In genomic region chr2:4693266-4693665, GRCh38 we compare ENCODE assay signal across 23 cellular contexts.
DNase-seq lines count a peak whose midpoint lies in the region; ATAC-seq, FAIRE-seq and TF ChIP-seq lines count a peak whose summit lies in the region.
"Had no signal": no experiment of that assay in that cellular context is flagged by ENCODE, and none has a peak within 500 bp of the region (broad histone marks: within the 10 kb centered on the region; RNA-seq: fewer than 3 reads in every experiment).

No MANE protein-coding gene starts in this region.

- no peak overlapping the region for H3K4me3 Mint-ChIP-seq in H9
- H3K4me3 Mint-ChIP-seq: activated CD8-positive, alpha-beta memory T cell treated with anti-CD3 and anti-CD28 coated beads, Interleukin-2, amount 10 ng/mL, durations not matched to agents 7 days and 5 days; activated naive CD8-positive, alpha-beta T cell treated with anti-CD3 and anti-CD28 coated beads for 36 hours; activated T-helper 17 cell treated with anti-CD3 and anti-CD28 coated beads, Interleukin-2, amount 50 U/mL, for 72 hours; stimulated activated memory B cell treated with anti-CD40 and anti-IgM and Interleukin-4, amounts not matched to agents 10 μg/mL and 1 μg/mL and 100 μg/mL, for 72 hours had no signal

- TF ChIP-seq EP300 in HepG2 (IDR thresholded peaks at IDR 0.05; ENCODE audit: low read depth in 2 of 2, low read length in 2 of 2) = no peak
- no peak for TF ChIP-seq EP300 in HepG2 (CRISPR knock-in tag; IDR thresholded peaks at IDR 0.05; ENCODE audit: borderline replicate concordance)

- H3K4me1 ChIP-seq in HepG2 (ENCODE audit: insufficient read depth, low read length) (no peaks in the 10 kb centered on the region), right lobe of liver (no peaks in the 10 kb centered on the region), aorta (ENCODE audit: control insufficient read depth in 1 of 2, insufficient read depth in 2 of 2, low read length in 2 of 2) (no peaks in the 10 kb centered on the region), H9 (ENCODE audit: insufficient read depth, low read length) (no peaks in the 10 kb centered on the region; the same call in 1 of the 2 replicates)
- H3K4me1 ChIP-seq: A549, lower lobe of right lung, sigmoid colon had no signal

- H2BK5ac ChIP-seq in H9 (ENCODE audit: insufficient read length, low read length) = no peak overlapping the region

- no peaks in the 10 kb centered on the region for H4K20me1 ChIP-seq in HepG2 (ENCODE audit: insufficient read depth, low read length)
- H4K20me1 ChIP-seq in H9 (ENCODE audit: control insufficient read depth, insufficient read depth, insufficient read length) = no peaks in the 10 kb centered on the region

- DNase-seq in HepG2 (ENCODE audit: low spot score) (no peak), right lobe of liver (no peak), UCSD-AML1 (lab: John Stamatoyannopoulos, UW; ENCODE audit: unreplicated experiment) (peak; percentile 30), left kidney (ENCODE audit: low read depth, low spot score) (peak; percentile 18), aorta (peak in 1 of 2 donors; percentile 48), erythroblast (lab: John Stamatoyannopoulos, UW) (no peak), H9 (no peak)
- DNase-seq: activated CD4-positive, alpha-beta T cell treated with anti-CD3 and anti-CD28 coated beads for 4 hours; activated CD8-positive, alpha-beta memory T cell treated with anti-CD3 and anti-CD28 coated beads, Interleukin-2, amount 10 ng/mL, durations not matched to agents 7 days and 5 days; activated naive CD8-positive, alpha-beta T cell treated with anti-CD3 and anti-CD28 coated beads for 36 hours; body of pancreas; glutamatergic neuron; lower lobe of right lung; NCI-H1417; NCI-H524 treated with DMSO at 0.1 percent for 48 hours; sigmoid colon had no signal

- no peaks in the 10 kb centered on the region for H3K23me2 ChIP-seq in H9 (ENCODE audit: insufficient read length, low read depth, low read length, poor library complexity, severe bottlenecking)

- H2BK120ac ChIP-seq in H9 (ENCODE audit: low read depth, low read length, poor library complexity, severe bottlenecking) = no peak overlapping the region

- H3K27me3 Mint-ChIP-seq in H9 (ENCODE audit: low read depth) = no peaks in the 10 kb centered on the region
- H3K27me3 Mint-ChIP-seq: activated CD8-positive, alpha-beta memory T cell treated with anti-CD3 and anti-CD28 coated beads, Interleukin-2, amount 10 ng/mL, durations not matched to agents 7 days and 5 days; activated naive CD8-positive, alpha-beta T cell treated with anti-CD3 and anti-CD28 coated beads for 36 hours; activated T-helper 17 cell treated with anti-CD3 and anti-CD28 coated beads, Interleukin-2, amount 50 U/mL, for 72 hours; stimulated activated memory B cell treated with anti-CD40 and anti-IgM and Interleukin-4, amounts not matched to agents 10 μg/mL and 1 μg/mL and 100 μg/mL, for 72 hours had no signal

- H3K4me3 ChIP-seq in HepG2 (replicated peaks in 1 of 3; ENCODE audit: insufficient read depth in 1 of 3, low read depth in 2 of 3, low read length in 3 of 3) = no peak overlapping the region
- no peak overlapping the region for H3K4me3 ChIP-seq in right lobe of liver
- H3K4me3 ChIP-seq in aorta (ENCODE audit: low read length in 2 of 2) = no peak overlapping the region
- H3K4me3 ChIP-seq: A549, body of pancreas, coronary artery, lower lobe of right lung, sigmoid colon, thoracic aorta had no signal

- H4K8ac ChIP-seq in H9 (replicated peaks; ENCODE audit: insufficient read length, low read depth, low read length) = no peak overlapping the region

- TF ChIP-seq POLR2A in HepG2 (IDR thresholded peaks at IDR 0.05; ENCODE audit: insufficient read depth in 1 of 2, low read depth in 2 of 2, low read length in 2 of 2) (no peak), right lobe of liver (IDR thresholded peaks at IDR 0.05) (no peak), erythroblast (IDR thresholded peaks at IDR 0.05; ENCODE audit: low read length) (no peak)

- peaks cover 0 to 14% (median 6%) of the 10 kb centered on the region in 3 experiments; a peak in 4 of 7 replicates for H3K36me3 Mint-ChIP-seq in H9 (ENCODE audit: insufficient read depth in 1 of 3, low read depth in 3 of 3)
- H3K36me3 Mint-ChIP-seq: activated CD8-positive, alpha-beta memory T cell treated with anti-CD3 and anti-CD28 coated beads, Interleukin-2, amount 10 ng/mL, durations not matched to agents 7 days and 5 days; activated naive CD8-positive, alpha-beta T cell treated with anti-CD3 and anti-CD28 coated beads for 36 hours; stimulated activated memory B cell treated with anti-CD40 and anti-IgM and Interleukin-4, amounts not matched to agents 10 μg/mL and 1 μg/mL and 100 μg/mL, for 72 hours had no signal

- peaks cover 59% of the 10 kb centered on the region for H3K9me3 ChIP-seq in HepG2 (ENCODE audit: low read length)
- no peaks in the 10 kb centered on the region for H3K9me3 ChIP-seq in right lobe of liver
- peaks cover 2% of the 10 kb centered on the region for H3K9me3 ChIP-seq in aorta (ENCODE audit: control insufficient read depth, low read length)
- no peaks in the 10 kb centered on the region for H3K9me3 ChIP-seq in H9 (ENCODE audit: control insufficient read depth, low read depth, low read length)
- H3K9me3 ChIP-seq: body of pancreas, lower lobe of right lung, thoracic aorta had no signal

- no peak for ATAC-seq in HepG2
- ATAC-seq in right lobe of liver = no peak
- peak; percentile 44 for ATAC-seq in aorta (ENCODE audit: low FRiP score)
- ATAC-seq in HG02885 (IDR thresholded peaks at IDR 0.05; ENCODE audit: poor library complexity, unreplicated experiment) = no peak
- ATAC-seq: A549; activated CD8-positive, alpha-beta memory T cell treated with anti-CD3 and anti-CD28 coated beads, Interleukin-2, amount 10 ng/mL, durations not matched to agents 7 days and 5 days; activated T-helper 17 cell treated with anti-CD3 and anti-CD28 coated beads, Interleukin-2, amount 50 U/mL, for 72 hours; body of pancreas; lower lobe of right lung; stimulated activated memory B cell treated with anti-CD40 and anti-IgM and Interleukin-4, amounts not matched to agents 10 μg/mL and 1 μg/mL and 100 μg/mL, for 72 hours had no signal

- no peak overlapping the region for H3K56ac ChIP-seq in H9 (ENCODE audit: insufficient read length, low read depth, low read length)

- peaks cover 11 to 13% of the 10 kb centered on the region in 2 experiments for H3K4me1 Mint-ChIP-seq in H9
- H3K4me1 Mint-ChIP-seq: activated CD8-positive, alpha-beta memory T cell treated with anti-CD3 and anti-CD28 coated beads, Interleukin-2, amount 10 ng/mL, durations not matched to agents 7 days and 5 days; activated naive CD8-positive, alpha-beta T cell treated with anti-CD3 and anti-CD28 coated beads for 36 hours; activated T-helper 17 cell treated with anti-CD3 and anti-CD28 coated beads, Interleukin-2, amount 50 U/mL, for 72 hours; stimulated activated memory B cell treated with anti-CD40 and anti-IgM and Interleukin-4, amounts not matched to agents 10 μg/mL and 1 μg/mL and 100 μg/mL, for 72 hours had no signal

- H3K14ac ChIP-seq in H9 (ENCODE audit: insufficient read depth, low read length) = no peak overlapping the region

- H3K27ac ChIP-seq in HepG2 (ENCODE audit: extremely low read length, insufficient read depth, low read length) (no peak overlapping the region), right lobe of liver (no peak overlapping the region), aorta (ENCODE audit: low read depth in 1 of 2, low read length in 2 of 2) (no peak overlapping the region), H9 (ENCODE audit: insufficient read length, low read depth, low read length) (no peak overlapping the region)
- H3K27ac ChIP-seq: A549, body of pancreas, coronary artery, lower lobe of right lung, sigmoid colon, thoracic aorta had no signal

- no peak for FAIRE-seq in HepG2 (lab: Jason Lieb, UNC)
- FAIRE-seq: TTC549 had no signal

- peak overlapping the region in 1 of 3 experiments; percentile 20; a peak in 1 of 7 replicates for H3K27ac Mint-ChIP-seq in H9
- H3K27ac Mint-ChIP-seq: activated CD8-positive, alpha-beta memory T cell treated with anti-CD3 and anti-CD28 coated beads, Interleukin-2, amount 10 ng/mL, durations not matched to agents 7 days and 5 days; activated naive CD8-positive, alpha-beta T cell treated with anti-CD3 and anti-CD28 coated beads for 36 hours; activated T-helper 17 cell treated with anti-CD3 and anti-CD28 coated beads, Interleukin-2, amount 50 U/mL, for 72 hours; stimulated activated memory B cell treated with anti-CD40 and anti-IgM and Interleukin-4, amounts not matched to agents 10 μg/mL and 1 μg/mL and 100 μg/mL, for 72 hours had no signal

- intact Hi-C loops in HepG2 (cut with micrococcal nuclease; ENCODE audit: unreplicated experiment) (no loop called here), right lobe of liver (cut with DNase I) (no loop called here), aorta (cut with DNase I) (no loop called here)

- no peak overlapping the region for H4K5ac ChIP-seq in H9 (ENCODE audit: insufficient read length, low read depth, low read length)

- H3K9me3 Mint-ChIP-seq in H9 = peaks cover 3 to 4% of the 10 kb centered on the region in 2 experiments; a peak in 3 of 5 replicates
- H3K9me3 Mint-ChIP-seq: stimulated activated memory B cell treated with anti-CD40 and anti-IgM and Interleukin-4, amounts not matched to agents 10 μg/mL and 1 μg/mL and 100 μg/mL, for 72 hours had no signal

- no peak overlapping the region for H3T11ph ChIP-seq in H9 (ENCODE audit: low read length)

- H3K36me3 ChIP-seq in HepG2 (replicated peaks in 1 of 2; ENCODE audit: control insufficient read depth in 1 of 2, insufficient read depth in 2 of 2, low read length in 2 of 2) (no peaks in the 10 kb centered on the region), right lobe of liver (no peaks in the 10 kb centered on the region), aorta (ENCODE audit: control insufficient read depth in 1 of 2, insufficient read depth in 2 of 2, low read length in 1 of 2) (no peaks in the 10 kb centered on the region)
- H3K36me3 ChIP-seq: lower lobe of right lung, sigmoid colon, thoracic aorta had no signal

- no peaks in the 10 kb centered on the region for H3K79me1 ChIP-seq in H9 (ENCODE audit: insufficient read depth, low read depth, low read length, poor library complexity, severe bottlenecking)

- POLR2A ChIA-PET in HepG2 (lab: Yijun Ruan, JAX) = no interaction called here

- no peak overlapping the region for H2BK20ac ChIP-seq in H9 (ENCODE audit: low read depth, low read length, poor library complexity, severe bottlenecking)

- no peak for TF ChIP-seq RAD21 in HepG2 (CRISPR knock-in tag; IDR thresholded peaks at IDR 0.05)

- H3K27me3 ChIP-seq in HepG2 (ENCODE audit: control insufficient read depth in 1 of 2, insufficient read depth in 2 of 2, low read length in 2 of 2) (no peaks in the 10 kb centered on the region; a peak in 1 of 5 replicates), right lobe of liver (no peaks in the 10 kb centered on the region), aorta (ENCODE audit: control insufficient read depth in 1 of 2, insufficient read depth in 2 of 2, low read length in 1 of 2) (peaks cover 0 to 2% of the 10 kb centered on the region in 2 donors), H9 (ENCODE audit: insufficient read depth, low read length) (no peaks in the 10 kb centered on the region)
- H3K27me3 ChIP-seq: body of pancreas, sigmoid colon had no signal

- no TSS peak for BruUV-seq in HepG2 (replicated peaks; lab: Mats Ljungman, UMichigan)

- no peak overlapping the region for H4K91ac ChIP-seq in H9 (ENCODE audit: insufficient read length, low read depth, low read length)

- no peak overlapping the region for H3K18ac ChIP-seq in H9 (ENCODE audit: insufficient read length, low read depth, low read length)

- in situ Hi-C loops in HepG2 (cut with HindIII; ENCODE audit: extremely low pct_ligation_motif_present, low pct_unique_long_range_greater_than_20kb) = no loop called here

- WGBS in HepG2 (ENCODE audit: low lambda C conversion rate) = under 1% methylated on average over 9 of the region's 9 CpGs
- 31% methylated on average over 9 of the region's 9 CpGs for WGBS in right lobe of liver (ENCODE audit: insufficient coverage, low coverage, low lambda C conversion rate, missing lambda C conversion rate)
- WGBS in aorta, 2 donors = 8 to 18% methylated on average over 9 of the region's 9 CpGs
- WGBS in H9 (ENCODE audit: extremely low coverage, insufficient read length, low lambda C conversion rate) = no CpG with 5 or more reads among the region's 9 CpGs

- H3K9ac ChIP-seq in HepG2 (ENCODE audit: insufficient read depth, low read depth, low read length) (no peak overlapping the region), H9 (ENCODE audit: extremely low read depth, insufficient read length, low read length) (no peak overlapping the region)

- no peak overlapping the region for H3K4me2 ChIP-seq in HepG2 (ENCODE audit: low read depth, low read length)
- H3K4me2 ChIP-seq in H9 (ENCODE audit: insufficient read depth, insufficient read length, low read length) = no peak overlapping the region
- H3K4me2 ChIP-seq: A549 had no signal

- no peak overlapping the region for H3K23ac ChIP-seq in H9 (ENCODE audit: insufficient read length, low read depth, low read length)

- H3K4ac ChIP-seq in H9 (ENCODE audit: low read depth, low read length) = no peak overlapping the region

- H3K79me2 ChIP-seq in HepG2 (ENCODE audit: insufficient read depth, low read length) = no peaks in the 10 kb centered on the region
- H3K79me2 ChIP-seq in H9 (ENCODE audit: insufficient read depth, low read length) = no peaks in the 10 kb centered on the region

- CTCF ChIA-PET in HepG2 (lab: Yijun Ruan, JAX; ENCODE audit: low intra/inter-chr PET ratio, low total read pairs) = no interaction called here

- no peak overlapping the region for H2BK12ac ChIP-seq in H9 (ENCODE audit: insufficient read length, low read depth, low read length)

- no peak overlapping the region for H2BK15ac ChIP-seq in H9 (ENCODE audit: low read depth, low read length)

- TF ChIP-seq CTCF in HepG2 (CRISPR knock-in tag; IDR thresholded peaks at IDR 0.05) (no peak), right lobe of liver (IDR thresholded peaks at IDR 0.05) (no peak), H9 (conservative IDR thresholded peaks at IDR 0.05) (no peak)

- H2AK5ac ChIP-seq in H9 (ENCODE audit: insufficient read length, low read length) = no peak overlapping the region

- no peak overlapping the region for H2AFZ ChIP-seq in HepG2 (ENCODE audit: low read length)
- H2AFZ ChIP-seq in H9 (ENCODE audit: low read length) = no peak overlapping the region

Comparison
In these comparisons a context has a peak if more than half of its experiments do, and no peak if none do; other contexts are left out.
1. DNase-seq: peak in UCSD-AML1 (single experiment) and left kidney (single experiment); none in HepG2 (single experiment), right lobe of liver (0 of 3), erythroblast (0 of 2) and H9 (single experiment).